In the genomic region with DNA sequence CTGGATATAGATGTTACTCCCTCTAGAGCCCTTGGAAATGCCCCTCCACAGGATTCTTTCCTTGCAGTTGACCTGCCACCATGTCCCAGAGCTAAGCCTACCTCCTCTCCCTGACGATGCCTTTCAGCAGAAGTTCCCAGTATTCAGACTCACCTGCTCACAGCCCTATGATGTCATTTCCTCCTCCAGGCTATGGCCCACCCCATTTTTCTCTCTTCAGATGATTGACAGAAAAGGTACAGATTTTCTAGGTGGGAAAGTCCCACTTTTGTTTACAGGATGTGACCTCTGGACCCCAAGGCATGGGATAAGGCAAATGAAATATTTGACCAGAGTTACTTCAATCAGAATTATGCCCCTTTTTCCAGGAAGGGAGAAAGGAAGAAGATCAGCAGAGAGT, we compare ENCODE assay signal across 3 cellular contexts.
A peak's percentile ranks its signal among the peaks of the same experiment; 100 is the strongest.
TF ChIP-seq lines count a peak whose summit lies in the region.

No MANE protein-coding gene starts in this region.

TF ChIP-seq in HCT116, 20 proteins besides CTCF, POLR2A, EP300 and RAD21:
- TF ChIP-seq TCF7L2 (IDR thresholded peaks at IDR 0.05; ENCODE audit: borderline replicate concordance, extremely low read depth, insufficient read depth, insufficient read length), result no peak
- no peak for TF ChIP-seq CBX3 (IDR thresholded peaks at IDR 0.05; ENCODE audit: low read depth)
- TF ChIP-seq YY1 (IDR thresholded peaks at IDR 0.05; ENCODE audit: extremely low read depth, insufficient replicate concordance, low read depth, low read length), result no peak
- TF ChIP-seq, protein P1, sequence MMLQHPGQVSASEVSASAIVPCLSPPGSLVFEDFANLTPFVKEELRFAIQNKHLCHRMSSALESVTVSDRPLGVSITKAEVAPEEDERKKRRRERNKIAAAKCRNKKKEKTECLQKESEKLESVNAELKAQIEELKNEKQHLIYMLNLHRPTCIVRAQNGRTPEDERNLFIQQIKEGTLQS (IDR thresholded peaks at IDR 0.05), result no peak
- TF ChIP-seq CEBPB (IDR thresholded peaks at IDR 0.05; ENCODE audit: low read depth), result no peak
- TF ChIP-seq, protein P2, sequence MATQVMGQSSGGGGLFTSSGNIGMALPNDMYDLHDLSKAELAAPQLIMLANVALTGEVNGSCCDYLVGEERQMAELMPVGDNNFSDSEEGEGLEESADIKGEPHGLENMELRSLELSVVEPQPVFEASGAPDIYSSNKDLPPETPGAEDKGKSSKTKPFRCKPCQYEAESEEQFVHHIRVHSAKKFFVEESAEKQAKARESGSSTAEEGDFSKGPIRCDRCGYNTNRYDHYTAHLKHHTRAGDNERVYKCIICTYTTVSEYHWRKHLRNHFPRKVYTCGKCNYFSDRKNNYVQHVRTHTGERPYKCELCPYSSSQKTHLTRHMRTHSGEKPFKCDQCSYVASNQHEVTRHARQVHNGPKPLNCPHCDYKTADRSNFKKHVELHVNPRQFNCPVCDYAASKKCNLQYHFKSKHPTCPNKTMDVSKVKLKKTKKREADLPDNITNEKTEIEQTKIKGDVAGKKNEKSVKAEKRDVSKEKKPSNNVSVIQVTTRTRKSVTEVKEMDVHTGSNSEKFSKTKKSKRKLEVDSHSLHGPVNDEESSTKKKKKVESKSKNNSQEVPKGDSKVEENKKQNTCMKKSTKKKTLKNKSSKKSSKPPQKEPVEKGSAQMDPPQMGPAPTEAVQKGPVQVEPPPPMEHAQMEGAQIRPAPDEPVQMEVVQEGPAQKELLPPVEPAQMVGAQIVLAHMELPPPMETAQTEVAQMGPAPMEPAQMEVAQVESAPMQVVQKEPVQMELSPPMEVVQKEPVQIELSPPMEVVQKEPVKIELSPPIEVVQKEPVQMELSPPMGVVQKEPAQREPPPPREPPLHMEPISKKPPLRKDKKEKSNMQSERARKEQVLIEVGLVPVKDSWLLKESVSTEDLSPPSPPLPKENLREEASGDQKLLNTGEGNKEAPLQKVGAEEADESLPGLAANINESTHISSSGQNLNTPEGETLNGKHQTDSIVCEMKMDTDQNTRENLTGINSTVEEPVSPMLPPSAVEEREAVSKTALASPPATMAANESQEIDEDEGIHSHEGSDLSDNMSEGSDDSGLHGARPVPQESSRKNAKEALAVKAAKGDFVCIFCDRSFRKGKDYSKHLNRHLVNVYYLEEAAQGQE (IDR thresholded peaks at IDR 0.05; ENCODE audit: low read depth), result no peak
- TF ChIP-seq SRF (IDR thresholded peaks at IDR 0.05; ENCODE audit: low read depth), result no peak
- TF ChIP-seq ELF1 (IDR thresholded peaks at IDR 0.05; ENCODE audit: borderline replicate concordance, low read depth), result no peak
- TF ChIP-seq, protein P3, sequence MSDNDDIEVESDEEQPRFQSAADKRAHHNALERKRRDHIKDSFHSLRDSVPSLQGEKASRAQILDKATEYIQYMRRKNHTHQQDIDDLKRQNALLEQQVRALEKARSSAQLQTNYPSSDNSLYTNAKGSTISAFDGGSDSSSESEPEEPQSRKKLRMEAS (IDR thresholded peaks at IDR 0.05), result no peak
- no peak for TF ChIP-seq EGR1 (IDR thresholded peaks at IDR 0.05; ENCODE audit: low read depth)
- no peak for TF ChIP-seq EZH2 (IDR thresholded peaks at IDR 0.05)
- TF ChIP-seq SP1 (IDR thresholded peaks at IDR 0.05; ENCODE audit: low read depth), result no peak
- TF ChIP-seq ZNF274 (IDR thresholded peaks at IDR 0.05; ENCODE audit: low read depth, low read length), result no peak

TF ChIP-seq in H1, 55 proteins besides CTCF, POLR2A, EP300 and RAD21:
- no peak for TF ChIP-seq SP2 (IDR thresholded peaks at IDR 0.05; ENCODE audit: low read length)
- TF ChIP-seq MAFK (IDR thresholded peaks at IDR 0.05; ENCODE audit: low read depth, low read length), result no peak
- TF ChIP-seq EGR1 (IDR thresholded peaks at IDR 0.05; ENCODE audit: borderline replicate concordance, low read depth, low read length), result no peak
- no peak for TF ChIP-seq SAP30 (IDR thresholded peaks at IDR 0.05; ENCODE audit: insufficient read depth, insufficient replicate concordance, low read length)
- TF ChIP-seq, protein P4, sequence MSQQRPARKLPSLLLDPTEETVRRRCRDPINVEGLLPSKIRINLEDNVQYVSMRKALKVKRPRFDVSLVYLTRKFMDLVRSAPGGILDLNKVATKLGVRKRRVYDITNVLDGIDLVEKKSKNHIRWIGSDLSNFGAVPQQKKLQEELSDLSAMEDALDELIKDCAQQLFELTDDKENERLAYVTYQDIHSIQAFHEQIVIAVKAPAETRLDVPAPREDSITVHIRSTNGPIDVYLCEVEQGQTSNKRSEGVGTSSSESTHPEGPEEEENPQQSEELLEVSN (IDR thresholded peaks at IDR 0.05), result no peak
- no peak for TF ChIP-seq TAF1 (IDR thresholded peaks at IDR 0.05; ENCODE audit: low read depth, low read length)
- TF ChIP-seq SP4 (IDR thresholded peaks at IDR 0.05; ENCODE audit: low read length), result no peak
- no peak for TF ChIP-seq GTF2F1 (IDR thresholded peaks at IDR 0.05; ENCODE audit: borderline replicate concordance, low read depth, low read length)
- no peak for TF ChIP-seq JUN (IDR thresholded peaks at IDR 0.05; ENCODE audit: low read depth, low read length)
TF ChIP-seq in H1: peak in this region for 0.

TF ChIP-seq in HepG2, 621 proteins besides CTCF, POLR2A, EP300 and RAD21:
- TF ChIP-seq CBX5 (CRISPR knock-in tag; IDR thresholded peaks at IDR 0.05; ENCODE audit: borderline replicate concordance), result no peak
- no peak for TF ChIP-seq ELF1 (CRISPR knock-in tag; IDR thresholded peaks at IDR 0.05)
- no peak for TF ChIP-seq ZBTB42 (CRISPR knock-in tag; IDR thresholded peaks at IDR 0.05)
- no peak for TF ChIP-seq GABPA (IDR thresholded peaks at IDR 0.05; ENCODE audit: low read depth, low read length)
- TF ChIP-seq GABPA (CRISPR knock-in tag; IDR thresholded peaks at IDR 0.05; ENCODE audit: low read depth), result peak; percentile 61
- peak; percentile 46; the same call in 1 of the 2 replicates for TF ChIP-seq ATF7 (IDR thresholded peaks at IDR 0.05)
- no peak for TF ChIP-seq ATF7 (CRISPR knock-in tag; IDR thresholded peaks at IDR 0.05)
TF ChIP-seq in HepG2: peak in this region for 2.
